In genomic region chr13:43026262-43026661, GRCh38 we compare ENCODE assay signal across 20 cellular contexts.
"Had no signal": no experiment of that assay in that cellular context is flagged by ENCODE, and none has a peak within 500 bp of the region (broad histone marks: within the 10 kb centered on the region; RNA-seq: fewer than 3 reads in every experiment).

No MANE protein-coding gene starts in this region.

- H3K4me3 ChIP-seq: cardiac muscle cell, mucosa of descending colon, pancreas, skin epidermis, thyroid gland had no signal

- H3K4me3 Mint-ChIP-seq: activated naive CD4-positive, alpha-beta T cell treated with anti-CD3 and anti-CD28 coated beads for 36 hours; stimulated activated naive B cell treated with anti-CD40 and anti-IgM and Interleukin-4, amounts not matched to agents 10 μg/mL and 1 μg/mL and 100 μg/mL, for 72 hours had no signal

- H3K27ac Mint-ChIP-seq: activated naive CD4-positive, alpha-beta T cell treated with anti-CD3 and anti-CD28 coated beads for 36 hours; activated T-helper 2 cell treated with anti-CD3 and anti-CD28 coated beads, Interferon-gamma antibody, Interleukin-2, Interleukin-4, amounts not matched to agents 10 μg/mL and 5 μg/mL and 100 μg/mL, durations not matched to agents 14 hours and 24 hours and 36 hours; stimulated activated naive B cell treated with anti-CD40 and anti-IgM and Interleukin-4, amounts not matched to agents 10 μg/mL and 1 μg/mL and 100 μg/mL, for 72 hours had no signal

- DNase-seq: activated CD4-positive, alpha-beta T cell treated with anti-CD3 and anti-CD28 coated beads, Interleukin-2, amount 50 U/mL, for 48 hours; activated naive CD4-positive, alpha-beta T cell treated with anti-CD3 and anti-CD28 coated beads for 36 hours; hippocampal formation; mucosa of descending colon; naive thymus-derived CD4-positive, alpha-beta T cell; pancreas; stimulated activated CD4-positive, alpha-beta T cell treated with anti-CD3 and anti-CD28 coated beads, Interleukin-15, amount 100 ng/mL, for 24 hours; stimulated activated CD4-positive, alpha-beta T cell treated with anti-CD3 and anti-CD28 coated beads, Interleukin-4, amount 100 ng/mL, for 1 hour; stimulated activated naive B cell treated with anti-CD40 and anti-IgM and Interleukin-4, amounts not matched to agents 10 μg/mL and 1 μg/mL and 100 μg/mL, for 72 hours; T-helper 9 cell; thyroid gland; WERI-Rb-1 had no signal

- H3K36me3 ChIP-seq: cardiac muscle cell, pancreas, thyroid gland, WERI-Rb-1 had no signal

- H3K27me3 ChIP-seq: cardiac muscle cell, pancreas, thyroid gland had no signal

- H3K27ac ChIP-seq: cardiac muscle cell, pancreas, skin epidermis, WERI-Rb-1 had no signal

- H3K27me3 Mint-ChIP-seq: naive thymus-derived CD4-positive, alpha-beta T cell; stimulated activated naive B cell treated with anti-CD40 and anti-IgM and Interleukin-4, amounts not matched to agents 10 μg/mL and 1 μg/mL and 100 μg/mL, for 72 hours had no signal

- H3K9me3 Mint-ChIP-seq: activated naive CD4-positive, alpha-beta T cell treated with anti-CD3 and anti-CD28 coated beads for 36 hours; activated T-helper 2 cell treated with anti-CD3 and anti-CD28 coated beads, Interferon-gamma antibody, Interleukin-2, Interleukin-4, amounts not matched to agents 10 μg/mL and 5 μg/mL and 100 μg/mL, durations not matched to agents 14 hours and 24 hours and 36 hours; stimulated activated naive B cell treated with anti-CD40 and anti-IgM and Interleukin-4, amounts not matched to agents 10 μg/mL and 1 μg/mL and 100 μg/mL, for 72 hours had no signal

- FAIRE-seq: astrocyte, colon, endometrium, keratinocyte, pancreas had no signal

- ATAC-seq: left lobe of liver; mucosa of descending colon; naive thymus-derived CD4-positive, alpha-beta T cell; pancreas; stimulated activated naive B cell treated with anti-CD40 and anti-IgM and Interleukin-4, amounts not matched to agents 10 μg/mL and 1 μg/mL and 100 μg/mL, for 72 hours had no signal

- H3K9me3 ChIP-seq: mucosa of descending colon, pancreas, thyroid gland had no signal
